In the genomic region with DNA sequence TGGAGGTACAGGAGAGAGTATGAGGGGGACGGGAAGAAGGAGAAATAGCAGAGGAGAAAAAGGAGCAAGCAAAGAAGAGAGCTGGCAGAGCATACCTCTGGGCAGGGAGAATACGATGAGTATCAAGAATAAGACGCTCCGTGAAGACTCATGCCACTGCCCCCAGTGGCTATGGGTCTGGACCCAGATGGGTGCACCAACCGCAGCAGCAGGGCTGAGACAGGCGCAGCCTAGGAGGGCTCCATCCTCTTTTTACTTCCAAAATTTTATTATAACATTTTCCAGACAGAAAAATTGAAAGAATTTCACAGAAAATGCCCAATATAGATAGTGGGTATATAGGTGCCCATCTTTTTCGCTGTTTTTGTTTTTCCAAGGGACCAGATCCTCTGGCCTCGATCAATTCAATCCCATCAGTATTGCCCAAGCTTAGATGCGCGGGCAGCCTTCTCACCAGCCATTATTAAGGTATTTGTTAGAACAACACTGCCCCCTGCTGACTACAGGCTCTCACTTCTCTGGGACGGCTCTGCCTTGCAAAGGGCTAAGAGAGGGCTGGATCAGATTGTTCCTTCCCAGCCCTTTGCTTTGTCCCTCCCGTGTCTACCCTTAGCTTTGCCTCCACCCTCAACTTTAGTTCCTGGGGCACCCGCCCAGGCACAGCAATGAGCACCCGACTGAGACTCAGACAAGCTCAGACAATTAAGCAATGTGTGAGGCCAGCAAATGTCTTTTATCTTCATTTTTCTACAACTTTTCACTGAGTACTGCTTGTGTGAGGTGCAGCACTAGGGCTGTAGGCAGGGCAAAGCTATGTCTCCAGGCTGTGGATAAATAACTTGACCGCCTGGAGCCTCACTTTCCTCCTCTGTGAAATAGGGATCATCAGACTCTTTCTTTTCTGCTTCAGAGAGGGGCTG, we compare ENCODE assay signal across 1 cellular context.
TF ChIP-seq lines count a peak whose summit lies in the region.

No MANE protein-coding gene starts in this region.

TF ChIP-seq in WTC11, 78 proteins besides CTCF, POLR2A, EP300 and RAD21 (continued from another document):
- TF ChIP-seq PRRX2 (CRISPR knock-in tag; IDR thresholded peaks at IDR 0.05) (no peak), GABPB1 (CRISPR knock-in tag; IDR thresholded peaks at IDR 0.05) (no peak), TEAD1 (CRISPR knock-in tag; IDR thresholded peaks at IDR 0.05) (no peak), ZNF121 (CRISPR knock-in tag; IDR thresholded peaks at IDR 0.05) (no peak), NR3C1 (CRISPR knock-in tag; conservative IDR thresholded peaks at IDR 0.05; ENCODE audit: low read depth) (no peak)
- TF ChIP-seq, protein P1, sequence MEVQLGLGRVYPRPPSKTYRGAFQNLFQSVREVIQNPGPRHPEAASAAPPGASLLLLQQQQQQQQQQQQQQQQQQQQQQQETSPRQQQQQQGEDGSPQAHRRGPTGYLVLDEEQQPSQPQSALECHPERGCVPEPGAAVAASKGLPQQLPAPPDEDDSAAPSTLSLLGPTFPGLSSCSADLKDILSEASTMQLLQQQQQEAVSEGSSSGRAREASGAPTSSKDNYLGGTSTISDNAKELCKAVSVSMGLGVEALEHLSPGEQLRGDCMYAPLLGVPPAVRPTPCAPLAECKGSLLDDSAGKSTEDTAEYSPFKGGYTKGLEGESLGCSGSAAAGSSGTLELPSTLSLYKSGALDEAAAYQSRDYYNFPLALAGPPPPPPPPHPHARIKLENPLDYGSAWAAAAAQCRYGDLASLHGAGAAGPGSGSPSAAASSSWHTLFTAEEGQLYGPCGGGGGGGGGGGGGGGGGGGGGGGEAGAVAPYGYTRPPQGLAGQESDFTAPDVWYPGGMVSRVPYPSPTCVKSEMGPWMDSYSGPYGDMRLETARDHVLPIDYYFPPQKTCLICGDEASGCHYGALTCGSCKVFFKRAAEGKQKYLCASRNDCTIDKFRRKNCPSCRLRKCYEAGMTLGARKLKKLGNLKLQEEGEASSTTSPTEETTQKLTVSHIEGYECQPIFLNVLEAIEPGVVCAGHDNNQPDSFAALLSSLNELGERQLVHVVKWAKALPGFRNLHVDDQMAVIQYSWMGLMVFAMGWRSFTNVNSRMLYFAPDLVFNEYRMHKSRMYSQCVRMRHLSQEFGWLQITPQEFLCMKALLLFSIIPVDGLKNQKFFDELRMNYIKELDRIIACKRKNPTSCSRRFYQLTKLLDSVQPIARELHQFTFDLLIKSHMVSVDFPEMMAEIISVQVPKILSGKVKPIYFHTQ (CRISPR knock-in tag; IDR thresholded peaks at IDR 0.05): no peak
